ENCODE assay signal across 8 cellular contexts in the genomic region with DNA sequence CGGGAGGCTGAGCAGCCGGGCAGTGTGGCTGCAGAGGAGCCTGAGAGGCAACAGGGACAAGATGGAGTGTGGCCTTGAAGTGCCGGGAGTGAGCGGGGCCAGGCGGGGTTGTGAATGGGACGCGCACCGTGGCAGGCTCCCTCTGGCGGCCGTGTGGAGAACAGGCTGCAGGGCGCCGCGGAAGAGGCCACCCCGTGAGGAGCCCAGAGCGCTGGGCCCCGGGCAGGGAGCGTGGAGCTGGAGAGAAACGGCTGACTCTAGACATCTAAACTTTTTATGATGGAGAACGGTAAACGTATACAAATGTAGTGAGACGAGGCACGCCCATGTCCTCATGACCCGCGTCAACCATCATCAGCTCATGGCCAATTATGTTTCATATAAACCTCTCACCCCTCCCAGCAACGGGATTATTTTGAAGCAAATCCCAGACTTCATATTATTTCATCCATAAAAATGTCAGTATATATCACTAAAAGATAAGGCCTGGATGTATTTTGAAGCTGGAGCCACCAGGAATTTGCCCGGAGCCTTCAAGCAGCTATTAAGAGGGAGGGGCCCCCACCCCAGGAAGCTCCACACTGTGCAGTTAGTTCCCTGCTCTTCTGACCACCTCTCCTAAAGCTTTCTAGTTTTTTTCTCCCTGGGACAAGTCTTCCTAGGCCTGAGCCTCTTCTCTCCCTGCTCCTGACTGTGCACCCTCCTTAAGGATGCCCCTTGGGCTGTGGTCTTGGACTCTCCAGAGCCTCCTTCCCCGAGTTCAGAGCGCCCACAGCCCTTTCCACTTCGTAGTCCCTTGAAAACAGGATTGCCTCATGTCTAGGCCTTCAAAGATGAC.
DNase-seq lines count a peak whose midpoint lies in the region; ATAC-seq and TF ChIP-seq lines count a peak whose summit lies in the region.

No MANE protein-coding gene starts in this region.

- H3K4me3 ChIP-seq in ascending aorta (peak overlapping the region in 1 of 2 donors; percentile 1), skeletal muscle cell (ENCODE audit: low read depth, low read length) (no peak overlapping the region)

- TF ChIP-seq CTCF in C4-2B (conservative IDR thresholded peaks at IDR 0.05) (peak; percentile 99), ascending aorta (IDR thresholded peaks at IDR 0.05) (peak; percentile 97)

- DNase-seq in NCI-H1417 treated with DMSO at 0.1 percent for 48 hours (lab: John Stamatoyannopoulos, UW): peak; percentile 43
- peak; percentile 63 for DNase-seq in T-helper 9 cell
- peak in 1 of 2 donors; percentile 93 for DNase-seq in ascending aorta (ENCODE audit: low spot score in 2 of 2)
- peak; percentile 24 to 42 for DNase-seq in hippocampal formation (lab: John Stamatoyannopoulos, UW)
- DNase-seq in skeletal muscle cell (ENCODE audit: low read depth): peak; percentile 25

- peaks cover 19 to 32% of the 10 kb centered on the region in 2 donors for H3K4me1 ChIP-seq in ascending aorta

- no peaks in the 10 kb centered on the region for H3K27me3 ChIP-seq in ascending aorta

- peak overlapping the region; percentile 2; the same call in 1 of the 2 replicates for H3K27ac ChIP-seq in C4-2B
- peak overlapping the region; percentile 91 to 94 for H3K27ac ChIP-seq in ascending aorta

- no peaks in the 10 kb centered on the region for H3K9me3 ChIP-seq in ascending aorta

- no peaks in the 10 kb centered on the region for H3K36me3 ChIP-seq in ascending aorta

- intact Hi-C loops in ascending aorta (cut with DNase I): loop anchor here (1.0 to 10.0 kb wide), 7 partner anchors 63 to 467 kb away; partner anchors contain the start of genes MAP2K1, RPL4 and ZWILCH

- ATAC-seq in GM21619 (IDR thresholded peaks at IDR 0.05; ENCODE audit: unreplicated experiment): peak; percentile 62
- ATAC-seq in GM21447 (IDR thresholded peaks at IDR 0.05; ENCODE audit: unreplicated experiment): no peak
